Comparison of ENCODE assay signal across 22 cellular contexts in genomic region chr6:111771084-111771411, GRCh38.
DNase-seq lines count a peak whose midpoint lies in the region; ATAC-seq and TF ChIP-seq lines count a peak whose summit lies in the region.
"Had no signal": no experiment of that assay in that cellular context is flagged by ENCODE, and none has a peak within 500 bp of the region (broad histone marks: within the 10 kb centered on the region; RNA-seq: fewer than 3 reads in every experiment).

No MANE protein-coding gene starts in this region.

- no peak overlapping the region for H3K27ac ChIP-seq in neural progenitor cell
- H3K27ac ChIP-seq: sigmoid colon, SK-N-MC, suprapubic skin, vagina had no signal

- no peaks in the 10 kb centered on the region for H3F3A ChIP-seq in neural progenitor cell (ENCODE audit: low read depth)

- no peak overlapping the region for H3K4me3 Mint-ChIP-seq in activated naive CD4-positive, alpha-beta T cell treated with anti-CD3 and anti-CD28 coated beads, Interleukin-2, amount 50 U/mL, for 24 hours
- no peak overlapping the region for H3K4me3 Mint-ChIP-seq in activated naive CD4-positive, alpha-beta T cell treated with anti-CD3 and anti-CD28 coated beads, Interleukin-2, amount 10 ng/mL, durations not matched to agents 7 days and 5 days
- H3K4me3 Mint-ChIP-seq in central memory CD8-positive, alpha-beta T cell, result no peak overlapping the region
- H3K4me3 Mint-ChIP-seq in neural progenitor cell, result no peak overlapping the region
- H3K4me3 Mint-ChIP-seq: activated B cell treated with CpG ODN at 0.5 μM for 24 hours had no signal

- H3K4me2 ChIP-seq in neural progenitor cell, result no peak overlapping the region

- H3K9me3 Mint-ChIP-seq in activated naive CD4-positive, alpha-beta T cell treated with anti-CD3 and anti-CD28 coated beads, Interleukin-2, amount 50 U/mL, for 24 hours, result peaks cover 6% of the 10 kb centered on the region
- H3K9me3 Mint-ChIP-seq in activated naive CD4-positive, alpha-beta T cell treated with anti-CD3 and anti-CD28 coated beads, Interleukin-2, amount 10 ng/mL, durations not matched to agents 7 days and 5 days, result peaks cover 4% of the 10 kb centered on the region
- H3K9me3 Mint-ChIP-seq in central memory CD8-positive, alpha-beta T cell, result no peaks in the 10 kb centered on the region
- H3K9me3 Mint-ChIP-seq in neural progenitor cell, result no peaks in the 10 kb centered on the region
- H3K9me3 Mint-ChIP-seq: activated B cell treated with CpG ODN at 0.5 μM for 24 hours, neural crest cell had no signal

- ATAC-seq in central memory CD8-positive, alpha-beta T cell (replicated peaks; ENCODE audit: extremely low read depth, poor library complexity, severe bottlenecking), result no peak
- ATAC-seq: left colon had no signal

- H3K9ac ChIP-seq in neural progenitor cell, result no peak overlapping the region

- peaks cover 92% of the 10 kb centered on the region for H3K4me1 Mint-ChIP-seq in activated naive CD4-positive, alpha-beta T cell treated with anti-CD3 and anti-CD28 coated beads, Interleukin-2, amount 50 U/mL, for 24 hours
- H3K4me1 Mint-ChIP-seq in activated naive CD4-positive, alpha-beta T cell treated with anti-CD3 and anti-CD28 coated beads, Interleukin-2, amount 10 ng/mL, durations not matched to agents 7 days and 5 days, result peaks cover 81% of the 10 kb centered on the region
- peaks cover 90% of the 10 kb centered on the region for H3K4me1 Mint-ChIP-seq in central memory CD8-positive, alpha-beta T cell
- peaks cover 39% of the 10 kb centered on the region for H3K4me1 Mint-ChIP-seq in neural progenitor cell

- no peak for TF ChIP-seq CTCF in neural progenitor cell (IDR thresholded peaks at IDR 0.05)

- H3K27ac Mint-ChIP-seq in activated naive CD4-positive, alpha-beta T cell treated with anti-CD3 and anti-CD28 coated beads, Interleukin-2, amount 50 U/mL, for 24 hours, result peak overlapping the region; percentile 100
- H3K27ac Mint-ChIP-seq in activated naive CD4-positive, alpha-beta T cell treated with anti-CD3 and anti-CD28 coated beads, Interleukin-2, amount 10 ng/mL, durations not matched to agents 7 days and 5 days, result no peak overlapping the region
- H3K27ac Mint-ChIP-seq in central memory CD8-positive, alpha-beta T cell (ENCODE audit: low read depth), result peak overlapping the region; percentile 88
- no peak overlapping the region for H3K27ac Mint-ChIP-seq in neural progenitor cell
- H3K27ac Mint-ChIP-seq: activated B cell treated with CpG ODN at 0.5 μM for 24 hours had no signal

- H3K4me3 ChIP-seq in neural progenitor cell, result no peak overlapping the region
- H3K4me3 ChIP-seq: sigmoid colon, SK-N-MC, suprapubic skin, vagina had no signal

- no peak overlapping the region for H2AFZ ChIP-seq in neural progenitor cell (replicated peaks)

- H3K27me3 ChIP-seq in neural progenitor cell, result no peaks in the 10 kb centered on the region
- H3K27me3 ChIP-seq: sigmoid colon, suprapubic skin, vagina had no signal

- CTCF ChIA-PET in activated naive CD4-positive, alpha-beta T cell treated with anti-CD3 and anti-CD28 coated beads, Interleukin-2, amount 10 ng/mL, durations not matched to agents 7 days and 5 days (lab: Charles Lee), result interaction anchor here (1.1 to 1.4 kb wide), 2 partner anchors 49 to 271 kb away, joined by 3 read pairs; no protein-coding TSS in a partner anchor

- no peaks in the 10 kb centered on the region for H3K9me3 ChIP-seq in neural progenitor cell (ENCODE audit: low read depth)
- H3K9me3 ChIP-seq: sigmoid colon, suprapubic skin, vagina had no signal

- H3K27me3 Mint-ChIP-seq in activated naive CD4-positive, alpha-beta T cell treated with anti-CD3 and anti-CD28 coated beads, Interleukin-2, amount 50 U/mL, for 24 hours, result no peaks in the 10 kb centered on the region
- H3K27me3 Mint-ChIP-seq in activated naive CD4-positive, alpha-beta T cell treated with anti-CD3 and anti-CD28 coated beads, Interleukin-2, amount 10 ng/mL, durations not matched to agents 7 days and 5 days, result no peaks in the 10 kb centered on the region
- H3K27me3 Mint-ChIP-seq in central memory CD8-positive, alpha-beta T cell, result no peaks in the 10 kb centered on the region
- H3K27me3 Mint-ChIP-seq in neural progenitor cell (ENCODE audit: insufficient read depth, low read depth), result no peaks in the 10 kb centered on the region
- H3K27me3 Mint-ChIP-seq: activated B cell treated with CpG ODN at 0.5 μM for 24 hours had no signal

- no peak for DNase-seq in activated naive CD4-positive, alpha-beta T cell treated with anti-CD3 and anti-CD28 coated beads, Interleukin-2, amount 10 ng/mL, durations not matched to agents 7 days and 5 days
- DNase-seq in NCI-H524 treated with DMSO at 0.1 percent for 48 hours (lab: John Stamatoyannopoulos, UW), result peak; percentile 8
- DNase-seq in central memory CD8-positive, alpha-beta T cell (ENCODE audit: low spot score in 2 of 2), result no peak
- peak; percentile 16 for DNase-seq in neural progenitor cell (ENCODE audit: low spot score)
- DNase-seq in AML-193 (lab: John Stamatoyannopoulos, UW), result no peak
- DNase-seq in DMS153 treated with DMSO at 0.1 percent for 48 hours (lab: John Stamatoyannopoulos, UW; ENCODE audit: unreplicated experiment), result no peak
- DNase-seq in cerebellar nuclear complex (lab: John Stamatoyannopoulos, UW), result no peak
- DNase-seq: activated B cell treated with CpG ODN at 0.5 μM for 24 hours, dermis blood vessel endothelial cell, DMS153, GF-D8, KG1, left colon, NCI-H146, posterior cingulate gyrus, RPMI8226, sigmoid colon had no signal

- peaks cover 44% of the 10 kb centered on the region for H3K36me3 Mint-ChIP-seq in activated naive CD4-positive, alpha-beta T cell treated with anti-CD3 and anti-CD28 coated beads, Interleukin-2, amount 50 U/mL, for 24 hours
- H3K36me3 Mint-ChIP-seq in activated naive CD4-positive, alpha-beta T cell treated with anti-CD3 and anti-CD28 coated beads, Interleukin-2, amount 10 ng/mL, durations not matched to agents 7 days and 5 days, result peaks cover 49% of the 10 kb centered on the region
- H3K36me3 Mint-ChIP-seq in central memory CD8-positive, alpha-beta T cell (ENCODE audit: insufficient read depth), result peaks cover 28% of the 10 kb centered on the region
- H3K36me3 Mint-ChIP-seq in neural progenitor cell, result peaks cover 26% of the 10 kb centered on the region

- peaks cover 11% of the 10 kb centered on the region for H4K20me1 ChIP-seq in neural progenitor cell (ENCODE audit: low read depth)

- peaks cover 14% of the 10 kb centered on the region for H3K4me1 ChIP-seq in neural progenitor cell

- no peaks in the 10 kb centered on the region for H3K36me3 ChIP-seq in neural progenitor cell
- H3K36me3 ChIP-seq: sigmoid colon, suprapubic skin, vagina had no signal

- no peaks in the 10 kb centered on the region for H3K79me2 ChIP-seq in neural progenitor cell (ENCODE audit: low read depth)

Comparison
In these comparisons a context has a peak if more than half of its experiments do, and no peak if none do; other contexts are left out.
1. H3K27ac Mint-ChIP-seq: peak in activated naive CD4-positive, alpha-beta T cell treated with anti-CD3 and anti-CD28 coated beads, Interleukin-2, amount 50 U/mL, for 24 hours (single experiment) and central memory CD8-positive, alpha-beta T cell (single experiment); none in activated naive CD4-positive, alpha-beta T cell treated with anti-CD3 and anti-CD28 coated beads, Interleukin-2, amount 10 ng/mL, durations not matched to agents 7 days and 5 days (single experiment) and neural progenitor cell (single experiment).
2. DNase-seq: peak in NCI-H524 treated with DMSO at 0.1 percent for 48 hours (single experiment) and neural progenitor cell (single experiment); none in activated naive CD4-positive, alpha-beta T cell treated with anti-CD3 and anti-CD28 coated beads, Interleukin-2, amount 10 ng/mL, durations not matched to agents 7 days and 5 days (single experiment), central memory CD8-positive, alpha-beta T cell (0 of 2), AML-193 (0 of 2), DMS153 treated with DMSO at 0.1 percent for 48 hours (single experiment) and cerebellar nuclear complex (0 of 2).